ENCODE assay signal across 1 cellular context in the genomic region with DNA sequence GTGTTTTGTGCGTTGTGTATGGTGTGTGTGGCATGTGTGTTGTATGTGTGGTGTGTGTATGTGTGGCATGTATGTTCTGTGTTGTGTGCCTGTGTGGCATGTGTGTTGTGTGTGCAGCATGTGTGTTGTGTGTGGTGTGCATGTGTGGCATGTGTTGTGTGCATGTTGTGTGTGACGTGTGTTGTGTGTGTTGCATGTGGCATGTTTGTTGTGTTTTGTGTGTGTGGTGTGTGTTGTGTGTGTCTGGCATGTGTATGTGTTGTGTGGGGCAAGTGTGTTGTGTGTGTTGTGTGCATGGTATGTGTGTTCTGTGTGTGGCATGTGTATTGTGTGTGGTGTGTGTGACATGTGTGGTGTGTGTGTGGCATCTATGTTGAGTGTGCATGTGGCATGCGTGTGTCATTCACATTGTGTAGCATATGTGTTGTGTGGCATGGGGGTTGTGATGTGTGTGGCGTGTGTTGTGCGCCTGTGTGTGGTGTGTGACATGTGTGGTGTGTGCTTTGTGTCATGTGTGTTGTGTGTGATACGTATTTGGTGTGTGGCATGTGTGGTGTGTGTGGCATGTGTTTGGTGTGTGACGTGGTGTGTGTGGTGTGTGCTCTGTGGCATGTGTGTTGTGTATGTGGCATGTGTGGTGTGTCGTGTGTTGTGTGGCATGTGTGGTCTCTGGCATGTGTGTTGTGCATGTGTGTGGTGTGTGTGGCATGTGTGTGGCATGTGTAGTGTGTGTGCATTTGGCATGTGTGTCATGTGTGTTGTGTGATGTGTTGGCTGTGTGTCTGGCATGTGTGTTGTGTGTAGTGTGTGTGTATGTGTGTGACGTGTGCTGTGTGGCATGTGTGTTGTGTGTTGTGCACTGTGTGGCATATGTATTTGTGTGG.
TF ChIP-seq lines count a peak whose summit lies in the region.

No MANE protein-coding gene starts in this region.

TF ChIP-seq in HCT116, 20 proteins besides CTCF, POLR2A, EP300 and RAD21 (continued from another document):
- TF ChIP-seq FOSL1 (IDR thresholded peaks at IDR 0.05; ENCODE audit: low read depth) (no peak), ELF1 (IDR thresholded peaks at IDR 0.05; ENCODE audit: borderline replicate concordance, low read depth) (no peak), JUND (IDR thresholded peaks at IDR 0.05) (no peak), EGR1 (IDR thresholded peaks at IDR 0.05; ENCODE audit: low read depth) (no peak), TCF7L2 (IDR thresholded peaks at IDR 0.05; ENCODE audit: borderline replicate concordance, extremely low read depth, insufficient read depth, insufficient read length) (no peak), POLR2AphosphoS5 (IDR thresholded peaks at IDR 0.05; ENCODE audit: low read depth, low read length) (no peak), SP1 (IDR thresholded peaks at IDR 0.05; ENCODE audit: low read depth) (no peak), EZH2 (IDR thresholded peaks at IDR 0.05) (no peak), ZFX (IDR thresholded peaks at IDR 0.05) (no peak)
- TF ChIP-seq, protein P1, sequence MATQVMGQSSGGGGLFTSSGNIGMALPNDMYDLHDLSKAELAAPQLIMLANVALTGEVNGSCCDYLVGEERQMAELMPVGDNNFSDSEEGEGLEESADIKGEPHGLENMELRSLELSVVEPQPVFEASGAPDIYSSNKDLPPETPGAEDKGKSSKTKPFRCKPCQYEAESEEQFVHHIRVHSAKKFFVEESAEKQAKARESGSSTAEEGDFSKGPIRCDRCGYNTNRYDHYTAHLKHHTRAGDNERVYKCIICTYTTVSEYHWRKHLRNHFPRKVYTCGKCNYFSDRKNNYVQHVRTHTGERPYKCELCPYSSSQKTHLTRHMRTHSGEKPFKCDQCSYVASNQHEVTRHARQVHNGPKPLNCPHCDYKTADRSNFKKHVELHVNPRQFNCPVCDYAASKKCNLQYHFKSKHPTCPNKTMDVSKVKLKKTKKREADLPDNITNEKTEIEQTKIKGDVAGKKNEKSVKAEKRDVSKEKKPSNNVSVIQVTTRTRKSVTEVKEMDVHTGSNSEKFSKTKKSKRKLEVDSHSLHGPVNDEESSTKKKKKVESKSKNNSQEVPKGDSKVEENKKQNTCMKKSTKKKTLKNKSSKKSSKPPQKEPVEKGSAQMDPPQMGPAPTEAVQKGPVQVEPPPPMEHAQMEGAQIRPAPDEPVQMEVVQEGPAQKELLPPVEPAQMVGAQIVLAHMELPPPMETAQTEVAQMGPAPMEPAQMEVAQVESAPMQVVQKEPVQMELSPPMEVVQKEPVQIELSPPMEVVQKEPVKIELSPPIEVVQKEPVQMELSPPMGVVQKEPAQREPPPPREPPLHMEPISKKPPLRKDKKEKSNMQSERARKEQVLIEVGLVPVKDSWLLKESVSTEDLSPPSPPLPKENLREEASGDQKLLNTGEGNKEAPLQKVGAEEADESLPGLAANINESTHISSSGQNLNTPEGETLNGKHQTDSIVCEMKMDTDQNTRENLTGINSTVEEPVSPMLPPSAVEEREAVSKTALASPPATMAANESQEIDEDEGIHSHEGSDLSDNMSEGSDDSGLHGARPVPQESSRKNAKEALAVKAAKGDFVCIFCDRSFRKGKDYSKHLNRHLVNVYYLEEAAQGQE (IDR thresholded peaks at IDR 0.05; ENCODE audit: low read depth), result no peak
- TF ChIP-seq, protein P2, sequence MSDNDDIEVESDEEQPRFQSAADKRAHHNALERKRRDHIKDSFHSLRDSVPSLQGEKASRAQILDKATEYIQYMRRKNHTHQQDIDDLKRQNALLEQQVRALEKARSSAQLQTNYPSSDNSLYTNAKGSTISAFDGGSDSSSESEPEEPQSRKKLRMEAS (IDR thresholded peaks at IDR 0.05), result no peak
